ENCODE assay signal across 18 cellular contexts in genomic region chr18:69763002-69763401, GRCh38.
"Had no signal": no experiment of that assay in that cellular context is flagged by ENCODE, and none has a peak within 500 bp of the region (broad histone marks: within the 10 kb centered on the region; RNA-seq: fewer than 3 reads in every experiment).

No MANE protein-coding gene starts in this region.

- H3K27ac ChIP-seq: HL-60, KMS-11 had no signal

- H3K9me3 ChIP-seq: SK-N-SH had no signal

- H3K4me3 ChIP-seq: K562 had no signal

- DNase-seq: Kasumi-1, MM.1S, NCI-H1092 treated with DMSO at 0.1 percent for 48 hours, NCI-H187, NCI-H2029, NCI-H2081 treated with DMSO at 0.1 percent for 48 hours, NCI-H2227 treated with DMSO at 0.1 percent for 48 hours, NCI-H524 treated with DMSO at 0.1 percent for 48 hours, NCI-H69, NCI-H774, RPMI8226, SHP77, SK-N-SH, T-helper 1 cell, T-helper 17 cell had no signal

- ATAC-seq: K562, T-helper 17 cell had no signal
